2 cellular contexts compared by ENCODE assay signal in the genomic region with DNA sequence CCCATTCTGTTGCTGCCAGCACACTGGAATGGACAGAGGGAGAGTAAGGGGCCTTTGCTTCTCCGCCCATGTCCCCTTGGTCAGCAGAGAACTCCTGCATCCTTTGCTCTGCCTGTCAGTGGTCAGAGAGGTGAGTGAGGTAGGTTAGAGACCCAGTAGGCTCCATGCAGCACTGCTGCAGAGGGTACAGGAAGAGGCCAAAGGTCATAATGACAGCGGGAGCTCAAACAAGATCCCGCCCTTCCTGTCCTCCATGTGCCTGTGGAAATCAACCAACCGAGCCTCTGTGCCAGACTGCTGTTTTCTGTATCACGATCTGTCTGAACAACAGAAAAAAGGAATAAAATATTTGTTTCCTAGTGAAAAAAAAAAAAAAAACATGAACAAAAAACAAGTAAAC.
TF ChIP-seq lines count a peak whose summit lies in the region.

No MANE protein-coding gene starts in this region.

TF ChIP-seq in HepG2, 621 proteins besides CTCF, POLR2A, EP300 and RAD21 (continued from another document and continues in another):
- TF ChIP-seq PBX2 (CRISPR knock-in tag; IDR thresholded peaks at IDR 0.05) (no peak), ZNF660 (CRISPR knock-in tag; IDR thresholded peaks at IDR 0.05; ENCODE audit: borderline replicate concordance, low read depth) (no peak), SMAD3 (CRISPR knock-in tag; IDR thresholded peaks at IDR 0.05) (no peak), MXI1 (IDR thresholded peaks at IDR 0.05; ENCODE audit: borderline replicate concordance, low read depth, low read length) (no peak), ZNF703 (CRISPR knock-in tag; IDR thresholded peaks at IDR 0.05; ENCODE audit: borderline replicate concordance) (no peak), CENPX (CRISPR knock-in tag; IDR thresholded peaks at IDR 0.05) (no peak), RXRB (CRISPR knock-in tag; IDR thresholded peaks at IDR 0.05; ENCODE audit: borderline replicate concordance) (peak; percentile 24; the same call in 1 of the 2 replicates), FOXK1 (CRISPR knock-in tag; IDR thresholded peaks at IDR 0.05; ENCODE audit: borderline replicate concordance, low read depth) (no peak), DMAP1 (CRISPR knock-in tag; IDR thresholded peaks at IDR 0.05) (no peak), SP5 (CRISPR knock-in tag; IDR thresholded peaks at IDR 0.05; ENCODE audit: borderline replicate concordance, low read depth) (peak; percentile 43; the same call in 1 of the 2 replicates), PCBP2 (optimal IDR thresholded peaks at IDR 0.05; ENCODE audit: low read depth, low read length, poor library complexity, severe bottlenecking) (no peak), SMC3 (IDR thresholded peaks at IDR 0.05; ENCODE audit: low read length) (no peak), HNF4A (CRISPR knock-in tag; IDR thresholded peaks at IDR 0.05) (peak; percentile 71), ZNF430 (CRISPR knock-in tag; IDR thresholded peaks at IDR 0.05) (no peak), SOX13 (IDR thresholded peaks at IDR 0.05) (no peak), SOX13 (CRISPR knock-in tag; conservative IDR thresholded peaks at IDR 0.05 in 1 of 2, IDR thresholded peaks at IDR 0.05 in 1 of 2) (no peak), CREBL2 (CRISPR knock-in tag; IDR thresholded peaks at IDR 0.05; ENCODE audit: borderline replicate concordance) (no peak), ARID5B (CRISPR knock-in tag; IDR thresholded peaks at IDR 0.05) (peak; percentile 44), GATAD1 (CRISPR knock-in tag; IDR thresholded peaks at IDR 0.05) (0 out of 2 replicates have a peak, but pooled peaks have one; percentile 44), TAF1 (CRISPR knock-in tag; IDR thresholded peaks at IDR 0.05) (no peak), TEF (CRISPR knock-in tag; IDR thresholded peaks at IDR 0.05) (no peak)
- TF ChIP-seq, protein P1, sequence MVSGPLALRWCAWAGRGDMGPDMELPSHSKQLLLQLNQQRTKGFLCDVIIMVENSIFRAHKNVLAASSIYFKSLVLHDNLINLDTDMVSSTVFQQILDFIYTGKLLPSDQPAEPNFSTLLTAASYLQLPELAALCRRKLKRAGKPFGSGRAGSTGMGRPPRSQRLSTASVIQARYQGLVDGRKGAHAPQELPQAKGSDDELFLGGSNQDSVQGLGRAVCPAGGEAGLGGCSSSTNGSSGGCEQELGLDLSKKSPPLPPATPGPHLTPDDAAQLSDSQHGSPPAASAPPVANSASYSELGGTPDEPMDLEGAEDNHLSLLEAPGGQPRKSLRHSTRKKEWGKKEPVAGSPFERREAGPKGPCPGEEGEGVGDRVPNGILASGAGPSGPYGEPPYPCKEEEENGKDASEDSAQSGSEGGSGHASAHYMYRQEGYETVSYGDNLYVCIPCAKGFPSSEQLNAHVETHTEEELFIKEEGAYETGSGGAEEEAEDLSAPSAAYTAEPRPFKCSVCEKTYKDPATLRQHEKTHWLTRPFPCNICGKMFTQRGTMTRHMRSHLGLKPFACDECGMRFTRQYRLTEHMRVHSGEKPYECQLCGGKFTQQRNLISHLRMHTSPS (CRISPR knock-in tag; IDR thresholded peaks at IDR 0.05; ENCODE audit: low read depth), result no peak

TF ChIP-seq in SK-N-SH treated with all-trans-retinoic acid at 6 μM for 48 hours, 23 proteins besides CTCF, POLR2A, EP300 and RAD21 (continued from another document):
- TF ChIP-seq, protein P2, sequence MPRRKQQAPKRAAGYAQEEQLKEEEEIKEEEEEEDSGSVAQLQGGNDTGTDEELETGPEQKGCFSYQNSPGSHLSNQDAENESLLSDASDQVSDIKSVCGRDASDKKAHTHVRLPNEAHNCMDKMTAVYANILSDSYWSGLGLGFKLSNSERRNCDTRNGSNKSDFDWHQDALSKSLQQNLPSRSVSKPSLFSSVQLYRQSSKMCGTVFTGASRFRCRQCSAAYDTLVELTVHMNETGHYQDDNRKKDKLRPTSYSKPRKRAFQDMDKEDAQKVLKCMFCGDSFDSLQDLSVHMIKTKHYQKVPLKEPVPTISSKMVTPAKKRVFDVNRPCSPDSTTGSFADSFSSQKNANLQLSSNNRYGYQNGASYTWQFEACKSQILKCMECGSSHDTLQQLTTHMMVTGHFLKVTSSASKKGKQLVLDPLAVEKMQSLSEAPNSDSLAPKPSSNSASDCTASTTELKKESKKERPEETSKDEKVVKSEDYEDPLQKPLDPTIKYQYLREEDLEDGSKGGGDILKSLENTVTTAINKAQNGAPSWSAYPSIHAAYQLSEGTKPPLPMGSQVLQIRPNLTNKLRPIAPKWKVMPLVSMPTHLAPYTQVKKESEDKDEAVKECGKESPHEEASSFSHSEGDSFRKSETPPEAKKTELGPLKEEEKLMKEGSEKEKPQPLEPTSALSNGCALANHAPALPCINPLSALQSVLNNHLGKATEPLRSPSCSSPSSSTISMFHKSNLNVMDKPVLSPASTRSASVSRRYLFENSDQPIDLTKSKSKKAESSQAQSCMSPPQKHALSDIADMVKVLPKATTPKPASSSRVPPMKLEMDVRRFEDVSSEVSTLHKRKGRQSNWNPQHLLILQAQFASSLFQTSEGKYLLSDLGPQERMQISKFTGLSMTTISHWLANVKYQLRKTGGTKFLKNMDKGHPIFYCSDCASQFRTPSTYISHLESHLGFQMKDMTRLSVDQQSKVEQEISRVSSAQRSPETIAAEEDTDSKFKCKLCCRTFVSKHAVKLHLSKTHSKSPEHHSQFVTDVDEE (CRISPR knock-in tag; IDR thresholded peaks at IDR 0.05), result no peak
- no peak for TF ChIP-seq ZC3H10 (CRISPR knock-in tag; IDR thresholded peaks at IDR 0.05)
- TF ChIP-seq ESRRG (CRISPR knock-in tag; IDR thresholded peaks at IDR 0.05), result no peak
- no peak for TF ChIP-seq TOX (CRISPR knock-in tag; IDR thresholded peaks at IDR 0.05; ENCODE audit: borderline replicate concordance)
- no peak for TF ChIP-seq ISL1 (CRISPR knock-in tag; IDR thresholded peaks at IDR 0.05)
- TF ChIP-seq ZFP30 (CRISPR knock-in tag; IDR thresholded peaks at IDR 0.05), result no peak
- no peak for TF ChIP-seq ZFP3 (CRISPR knock-in tag; IDR thresholded peaks at IDR 0.05)
- TF ChIP-seq CREB5 (CRISPR knock-in tag; IDR thresholded peaks at IDR 0.05; ENCODE audit: low read depth), result no peak
